ENCODE assay signal across 1 cellular context in genomic region chr2:26491563-26492167, GRCh38.
TF ChIP-seq lines count a peak whose summit lies in the region.

No MANE protein-coding gene starts in this region.

TF ChIP-seq in endothelial cell of umbilical vein, 7 proteins besides CTCF, POLR2A, EP300 and RAD21 (continued from another document):
- TF ChIP-seq POLR2AphosphoS5 (IDR thresholded peaks at IDR 0.05; ENCODE audit: insufficient read depth, low read depth, low read length) (no peak), GATA2 (IDR thresholded peaks at IDR 0.05; ENCODE audit: insufficient read depth, insufficient read length, low read depth, low read length) (no peak)
